Comparison of ENCODE assay signal across 10 cellular contexts in the genomic region with DNA sequence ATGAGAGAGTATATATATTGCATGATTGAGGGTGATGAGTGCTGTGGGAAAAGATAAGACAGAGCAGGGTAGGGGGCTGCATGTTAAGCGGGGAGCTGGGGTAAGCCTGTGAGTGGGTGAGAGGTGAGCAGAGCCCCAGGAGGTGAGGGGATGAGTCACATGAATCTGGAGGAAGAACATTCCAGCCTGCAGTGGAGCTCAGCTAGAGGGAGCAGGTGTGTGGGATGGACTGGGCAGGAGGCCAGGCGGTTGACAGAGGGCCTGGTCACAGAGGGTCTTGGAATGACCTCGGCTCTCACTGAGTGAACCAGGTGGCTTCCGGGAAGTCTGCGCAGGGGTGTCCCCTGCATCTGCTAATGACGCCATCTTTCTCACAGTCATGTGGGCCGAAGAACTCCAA. TPM values are rescaled to one million over a fixed set of nuclear protein-coding genes. Genes with fewer than 3 reads are reported as not detected.
DNase-seq lines count a peak whose midpoint lies in the region; TF ChIP-seq lines count a peak whose summit lies in the region.
"Had no signal": no experiment of that assay in that cellular context is flagged by ENCODE, and none has a peak within 500 bp of the region (broad histone marks: within the 10 kb centered on the region; RNA-seq: fewer than 3 reads in every experiment).

No MANE protein-coding gene starts in this region.

- H3K9ac ChIP-seq in colonic mucosa (ENCODE audit: low read depth in 2 of 2, low read length in 2 of 2), result no peak overlapping the region

- H3K36me3 Mint-ChIP-seq in chondrocyte (ENCODE audit: low read depth), result peaks cover 23% of the 10 kb centered on the region
- H3K36me3 Mint-ChIP-seq in immature natural killer cell, result peaks cover 37 to 58% (median 45%) of the 10 kb centered on the region in 3 donors

- H3K4me1 ChIP-seq in mesodermal cell (ENCODE audit: control insufficient read depth, insufficient read depth, low read length, poor library complexity, severe bottlenecking), result peaks cover 30% of the 10 kb centered on the region
- peaks cover 4% of the 10 kb centered on the region for H3K4me1 ChIP-seq in colonic mucosa

- no peaks in the 10 kb centered on the region for H3K27me3 Mint-ChIP-seq in chondrocyte (ENCODE audit: low read depth)
- no peaks in the 10 kb centered on the region for H3K27me3 Mint-ChIP-seq in immature natural killer cell (ENCODE audit: low read depth in 3 of 3)

- no peak for TF ChIP-seq EP300 in Ishikawa (IDR thresholded peaks at IDR 0.05; ENCODE audit: borderline replicate concordance)

- peaks cover 71% of the 10 kb centered on the region for H3K36me3 ChIP-seq in mesodermal cell (ENCODE audit: control insufficient read depth, insufficient read depth, low read length)
- H3K36me3 ChIP-seq in colonic mucosa, result peaks cover 5% of the 10 kb centered on the region

- WGBS in mesodermal cell (ENCODE audit: insufficient coverage in 2 of 2), 2 experiments, result 92% methylated on average over 7 of the region's 7 CpGs

- peak overlapping the region; percentile 32 for H3K27ac ChIP-seq in mesodermal cell (ENCODE audit: low read depth, low read length, severe bottlenecking)
- H3K27ac ChIP-seq in colonic mucosa, result no peak overlapping the region

- DNase-seq in AG04449 (ENCODE audit: low read depth, low spot score) (peak; percentile 33), chondrocyte (ENCODE audit: low spot score) (no peak), colonic mucosa (no peak), AML-193 (lab: John Stamatoyannopoulos, UW) (no peak), immature natural killer cell (no peak), GM10266 (ENCODE audit: extremely low spot score) (no peak)
- DNase-seq: erythroblast; stimulated activated CD4-positive, alpha-beta T cell treated with anti-CD3 and anti-CD28 coated beads, Interleukin-4, amount 100 ng/mL, for 1 hour had no signal

- no peaks in the 10 kb centered on the region for H3K27me3 ChIP-seq in colonic mucosa

- CTCF ChIA-PET in AG04449 (lab: Yijun Ruan, JAX), result interaction anchor here (0.6 to 1.8 kb wide), 4 partner anchors 20 to 106 kb away, joined by 3 to 9 read pairs (median 4); no protein-coding TSS in a partner anchor

- POLR2A ChIA-PET in AG04449 (lab: Yijun Ruan, JAX), result interaction anchor here (0.6 to 1.7 kb wide), 2 partner anchors 47 to 63 kb away, joined by 3 to 5 read pairs; partner anchors contain the start of gene ANKRD13A

- no peaks in the 10 kb centered on the region for H3K9me3 ChIP-seq in mesodermal cell (ENCODE audit: control insufficient read depth, low read length)
- no peaks in the 10 kb centered on the region for H3K9me3 ChIP-seq in colonic mucosa

- H3K27ac Mint-ChIP-seq in chondrocyte (ENCODE audit: unreplicated experiment) (peak overlapping the region; percentile 96), immature natural killer cell (peak overlapping the region in 3 of 6 donors; percentile 5 to 62 (median 41))

- TF ChIP-seq RAD21 in Ishikawa (IDR thresholded peaks at IDR 0.05; ENCODE audit: low read depth), result no peak

- TF ChIP-seq CTCF in AG04449 (IDR thresholded peaks at IDR 0.05; ENCODE audit: insufficient read depth, low read length, missing control alignments), result peak; percentile 8
- TF ChIP-seq CTCF in chondrocyte (IDR thresholded peaks at IDR 0.05), result no peak
- no peak for TF ChIP-seq CTCF in colonic mucosa (IDR thresholded peaks at IDR 0.05)
- no peak for TF ChIP-seq CTCF in GM10266 (IDR thresholded peaks at IDR 0.05; ENCODE audit: control insufficient read depth, insufficient read depth, low read depth, missing control alignments)

- intact Hi-C loops in colonic mucosa (cut with DNase I), result no loop called here

- peak overlapping the region; percentile 47 for H3K4me3 Mint-ChIP-seq in chondrocyte (ENCODE audit: unreplicated experiment)
- no peak overlapping the region for H3K4me3 Mint-ChIP-seq in immature natural killer cell

- peaks cover 67% of the 10 kb centered on the region for H3K4me1 Mint-ChIP-seq in chondrocyte (ENCODE audit: low read depth)
- H3K4me1 Mint-ChIP-seq in immature natural killer cell, result peaks cover 11 to 18% of the 10 kb centered on the region in 2 donors

- H3K4me3 ChIP-seq in AG04449 (ENCODE audit: low read depth, low read length), result peak overlapping the region; percentile 16; the same call in 1 of the 2 replicates
- H3K4me3 ChIP-seq in mesodermal cell (ENCODE audit: extremely low read depth, insufficient read depth, low read length, poor library complexity, severe bottlenecking), result no peak overlapping the region
- H3K4me3 ChIP-seq in colonic mucosa, result no peak overlapping the region

- H3K9me3 Mint-ChIP-seq in chondrocyte (ENCODE audit: low read depth), result no peaks in the 10 kb centered on the region
- no peaks in the 10 kb centered on the region for H3K9me3 Mint-ChIP-seq in immature natural killer cell

TF ChIP-seq in Ishikawa, 13 proteins besides CTCF, POLR2A, EP300 and RAD21:
- peak; percentile 50; the same call in 1 of the 2 replicates for TF ChIP-seq NFIC (IDR thresholded peaks at IDR 0.05)
- TF ChIP-seq CREB1 (IDR thresholded peaks at IDR 0.05; ENCODE audit: low read depth), result no peak
- no peak for TF ChIP-seq MAX (IDR thresholded peaks at IDR 0.05)
- TF ChIP-seq TEAD4 (IDR thresholded peaks at IDR 0.05), result peak; percentile 66
TF ChIP-seq in Ishikawa: peak in this region for 2.

RNA-seq across cellular contexts. Expression of gene GIT2, which starts 44.4 kb away (rescaled TPM):
- 35.4 to 48.6 TPM (median 38.1 TPM) in 3 replicates for total RNA-seq in chondrocyte
- 25.5 TPM for polyA plus RNA-seq in mesodermal cell (2013, experiment 1 of 2)
- 24.7 TPM for polyA plus RNA-seq in mesodermal cell (2013, experiment 2 of 2)
- total RNA-seq in colonic mucosa, result 10 to 100 TPM; 23.3 to 26.8 TPM
- polyA plus RNA-seq in immature natural killer cell, result 10 to 100 TPM; 54.6 to 100.0 (median 68.7) TPM

RNA-seq across cellular contexts. Expression of gene ANKRD13A, which starts 47.5 kb away (rescaled TPM):
- total RNA-seq in chondrocyte (34.8 to 37.6 TPM (median 37.6 TPM) in 3 replicates), colonic mucosa (10 to 100 TPM; 39.9 to 69.1 TPM)
- polyA plus RNA-seq in mesodermal cell (2013, experiment 1 of 2), result 20.2 TPM
- 19.2 TPM for polyA plus RNA-seq in mesodermal cell (2013, experiment 2 of 2)
- polyA plus RNA-seq in immature natural killer cell, result 10 to 100 TPM; 39.8 to 62.9 (median 40.8) TPM

RNA-seq across cellular contexts. Expression of gene TCHP, which starts 51.7 kb away (rescaled TPM):
- total RNA-seq in chondrocyte, result 9.8 to 12.6 TPM (median 11.7 TPM) in 3 replicates
- polyA plus RNA-seq in mesodermal cell (2013, experiment 1 of 2), result 16.0 TPM
- polyA plus RNA-seq in mesodermal cell (2013, experiment 2 of 2), result 17.3 TPM
- total RNA-seq in colonic mucosa, result 10 to 100 TPM; 11.4 to 27.0 TPM
- polyA plus RNA-seq in immature natural killer cell, result 10 to 100 TPM in 1 of 3 donors, 1 to 10 TPM in 2; 2.9 to 22.8 (median 9.1) TPM
